ENCODE assay signal across 16 cellular contexts in the genomic region with DNA sequence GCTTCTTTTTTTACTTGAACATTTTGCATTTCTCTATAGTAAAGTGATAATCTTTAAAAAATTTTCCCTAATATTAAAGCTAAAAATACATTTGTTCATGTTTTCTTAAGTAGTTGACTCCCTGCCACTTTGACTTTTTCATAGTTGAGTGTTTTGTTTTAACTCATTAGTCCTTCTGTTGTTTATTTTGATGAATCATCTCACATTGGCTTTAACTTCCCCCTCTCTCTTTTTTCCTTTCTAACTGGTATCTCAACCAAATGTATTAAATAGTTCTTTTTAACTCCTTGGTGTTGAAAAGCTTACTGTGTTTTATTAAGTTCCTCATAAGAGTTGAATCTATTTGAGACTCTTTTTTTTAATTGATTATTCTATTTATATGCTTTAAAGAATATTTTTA. TPM values are rescaled to one million over a fixed set of nuclear protein-coding genes. Genes with fewer than 3 reads are reported as not detected.
DNase-seq lines count a peak whose midpoint lies in the region; ATAC-seq, FAIRE-seq and TF ChIP-seq lines count a peak whose summit lies in the region.
"Had no signal": no experiment of that assay in that cellular context is flagged by ENCODE, and none has a peak within 500 bp of the region (broad histone marks: within the 10 kb centered on the region; RNA-seq: fewer than 3 reads in every experiment).

No MANE protein-coding gene starts in this region.

- CTCF ChIA-PET in activated CD4-positive, alpha-beta memory T cell treated with anti-CD3 and anti-CD28 coated beads, Interleukin-2, amount 10 ng/mL, durations not matched to agents 7 days and 5 days (lab: Charles Lee) = interaction anchor here (1.3 kb wide), 1 partner anchor 623 kb away, joined by 4 read pairs; no protein-coding TSS in a partner anchor

- peaks cover 22% of the 10 kb centered on the region for H3K4me1 Mint-ChIP-seq in T-helper 17 cell
- peaks cover 24% of the 10 kb centered on the region for H3K4me1 Mint-ChIP-seq in activated CD4-positive, alpha-beta memory T cell treated with anti-CD3 and anti-CD28 coated beads, Interleukin-2, amount 10 ng/mL, durations not matched to agents 7 days and 5 days

- no peak for ATAC-seq in T-helper 17 cell
- no peak for ATAC-seq in GM19455 (IDR thresholded peaks at IDR 0.05; ENCODE audit: unreplicated experiment)
- ATAC-seq: stimulated activated effector memory CD8-positive, alpha-beta T cell treated with anti-CD3 and anti-CD28 coated beads, Interleukin-12 subunit alpha, Interleukin-12 subunit beta, amount 100 ng/mL, for 72 hours had no signal

- H3K27me3 Mint-ChIP-seq in T-helper 17 cell = no peaks in the 10 kb centered on the region
- H3K27me3 Mint-ChIP-seq in activated CD4-positive, alpha-beta memory T cell treated with anti-CD3 and anti-CD28 coated beads, Interleukin-2, amount 10 ng/mL, durations not matched to agents 7 days and 5 days = no peaks in the 10 kb centered on the region
- H3K27me3 Mint-ChIP-seq: type B pancreatic cell had no signal

- peak; percentile 52 to 53 for DNase-seq in AML-193 (lab: John Stamatoyannopoulos, UW)
- no peak for DNase-seq in GM18507 (ENCODE audit: extremely low spot score, insufficient read length, low read depth)
- DNase-seq in T-helper 17 cell = no peak
- peak; percentile 43 for DNase-seq in fibroblast of mammary gland (ENCODE audit: low read depth)
- DNase-seq in NCI-H1105 treated with DMSO at 0.1 percent for 48 hours (lab: John Stamatoyannopoulos, UW) = no peak
- no peak for DNase-seq in activated CD4-positive, alpha-beta memory T cell treated with anti-CD3 and anti-CD28 coated beads, Interleukin-2, amount 10 ng/mL, durations not matched to agents 7 days and 5 days
- no peak for DNase-seq in D721Med (ENCODE audit: insufficient read length, low spot score)
- DNase-seq: activated naive CD4-positive, alpha-beta T cell treated with anti-CD3 and anti-CD28 coated beads for 36 hours; DMS153; NCI-H1417; sigmoid colon had no signal

- H3K36me3 Mint-ChIP-seq in T-helper 17 cell (ENCODE audit: low read depth) = no peaks in the 10 kb centered on the region
- H3K36me3 Mint-ChIP-seq in activated CD4-positive, alpha-beta memory T cell treated with anti-CD3 and anti-CD28 coated beads, Interleukin-2, amount 10 ng/mL, durations not matched to agents 7 days and 5 days (ENCODE audit: low read depth) = peaks cover 2% of the 10 kb centered on the region
- H3K36me3 Mint-ChIP-seq: stimulated activated effector memory CD8-positive, alpha-beta T cell treated with anti-CD3 and anti-CD28 coated beads, Interleukin-12 subunit alpha, Interleukin-12 subunit beta, amount 100 ng/mL, for 72 hours had no signal

- no peak for TF ChIP-seq CTCF in fibroblast of mammary gland (conservative IDR thresholded peaks at IDR 0.05; ENCODE audit: control insufficient read depth, insufficient read depth, low read depth, low read length)
- no peak for TF ChIP-seq CTCF in D721Med (IDR thresholded peaks at IDR 0.05; ENCODE audit: insufficient read depth, missing control alignments)

- POLR2A ChIA-PET in activated CD4-positive, alpha-beta memory T cell treated with anti-CD3 and anti-CD28 coated beads, Interleukin-2, amount 10 ng/mL, durations not matched to agents 7 days and 5 days (lab: Charles Lee) = no interaction called here

- peak; percentile 5 for FAIRE-seq in GM18507 (lab: Jason Lieb, UNC)
- FAIRE-seq in D721Med (lab: Jason Lieb, UNC) = no peak

- H3K4me3 Mint-ChIP-seq in T-helper 17 cell = peak overlapping the region; percentile 39
- no peak overlapping the region for H3K4me3 Mint-ChIP-seq in activated CD4-positive, alpha-beta memory T cell treated with anti-CD3 and anti-CD28 coated beads, Interleukin-2, amount 10 ng/mL, durations not matched to agents 7 days and 5 days
- H3K4me3 Mint-ChIP-seq: activated naive CD4-positive, alpha-beta T cell treated with anti-CD3 and anti-CD28 coated beads for 36 hours; stimulated activated effector memory CD8-positive, alpha-beta T cell treated with anti-CD3 and anti-CD28 coated beads, Interleukin-12 subunit alpha, Interleukin-12 subunit beta, amount 100 ng/mL, for 72 hours; type B pancreatic cell had no signal

- H3K9me3 Mint-ChIP-seq in activated CD4-positive, alpha-beta memory T cell treated with anti-CD3 and anti-CD28 coated beads, Interleukin-2, amount 10 ng/mL, durations not matched to agents 7 days and 5 days = no peaks in the 10 kb centered on the region
- H3K9me3 Mint-ChIP-seq: stimulated activated effector memory CD8-positive, alpha-beta T cell treated with anti-CD3 and anti-CD28 coated beads, Interleukin-12 subunit alpha, Interleukin-12 subunit beta, amount 100 ng/mL, for 72 hours; type B pancreatic cell had no signal

- no peak overlapping the region for H3K4me3 ChIP-seq in fibroblast of mammary gland (ENCODE audit: control insufficient read depth, low read depth, low read length)
- H3K4me3 ChIP-seq: cardiac muscle cell, sigmoid colon, SJSA1 had no signal

- H3K9me3 ChIP-seq in T-helper 17 cell (ENCODE audit: control insufficient read depth, low read length, poor library complexity, severe bottlenecking) = no peaks in the 10 kb centered on the region
- H3K9me3 ChIP-seq: sigmoid colon, SJSA1 had no signal

- peak overlapping the region; percentile 75 for H3K27ac Mint-ChIP-seq in T-helper 17 cell
- no peak overlapping the region for H3K27ac Mint-ChIP-seq in activated CD4-positive, alpha-beta memory T cell treated with anti-CD3 and anti-CD28 coated beads, Interleukin-2, amount 10 ng/mL, durations not matched to agents 7 days and 5 days
- H3K27ac Mint-ChIP-seq: activated naive CD4-positive, alpha-beta T cell treated with anti-CD3 and anti-CD28 coated beads for 36 hours; stimulated activated effector memory CD8-positive, alpha-beta T cell treated with anti-CD3 and anti-CD28 coated beads, Interleukin-12 subunit alpha, Interleukin-12 subunit beta, amount 100 ng/mL, for 72 hours; type B pancreatic cell had no signal

RNA-seq across cellular contexts. Expression of a gene that starts 2.8 kb away (rescaled TPM):
- 10 to 100 TPM in 1 of 2 donors, 1 to 10 TPM in 1; 9.7 to 10.3 TPM for total RNA-seq in T-helper 17 cell
- 10 to 100 TPM; 12.0 to 12.4 TPM for total RNA-seq in activated CD4-positive, alpha-beta memory T cell treated with anti-CD3 and anti-CD28 coated beads, Interleukin-2, amount 10 ng/mL, durations not matched to agents 7 days and 5 days

RNA-seq across cellular contexts. Expression of a gene that starts 54.1 kb away (rescaled TPM):
- 10 to 100 TPM; 13.2 to 16.4 TPM for total RNA-seq in T-helper 17 cell
- total RNA-seq in activated CD4-positive, alpha-beta memory T cell treated with anti-CD3 and anti-CD28 coated beads, Interleukin-2, amount 10 ng/mL, durations not matched to agents 7 days and 5 days = 10 to 100 TPM; 10.2 to 10.8 TPM

RNA-seq across cellular contexts. Expression of a gene that starts 57.0 kb away (rescaled TPM):
- total RNA-seq in T-helper 17 cell = 1 to 10 TPM; 3.8 to 4.7 TPM
- total RNA-seq in activated CD4-positive, alpha-beta memory T cell treated with anti-CD3 and anti-CD28 coated beads, Interleukin-2, amount 10 ng/mL, durations not matched to agents 7 days and 5 days = 10 to 100 TPM; 11.4 to 11.7 TPM

Comparison
In these comparisons a context has a peak if more than half of its experiments do, and no peak if none do; other contexts are left out.
1. DNase-seq: peak in AML-193 (2 of 2) and fibroblast of mammary gland (single experiment); none in GM18507 (single experiment), T-helper 17 cell (0 of 3), NCI-H1105 treated with DMSO at 0.1 percent for 48 hours (single experiment), activated CD4-positive, alpha-beta memory T cell treated with anti-CD3 and anti-CD28 coated beads, Interleukin-2, amount 10 ng/mL, durations not matched to agents 7 days and 5 days (single experiment) and D721Med (single experiment).